19 cellular contexts compared by ENCODE assay signal in the genomic region with DNA sequence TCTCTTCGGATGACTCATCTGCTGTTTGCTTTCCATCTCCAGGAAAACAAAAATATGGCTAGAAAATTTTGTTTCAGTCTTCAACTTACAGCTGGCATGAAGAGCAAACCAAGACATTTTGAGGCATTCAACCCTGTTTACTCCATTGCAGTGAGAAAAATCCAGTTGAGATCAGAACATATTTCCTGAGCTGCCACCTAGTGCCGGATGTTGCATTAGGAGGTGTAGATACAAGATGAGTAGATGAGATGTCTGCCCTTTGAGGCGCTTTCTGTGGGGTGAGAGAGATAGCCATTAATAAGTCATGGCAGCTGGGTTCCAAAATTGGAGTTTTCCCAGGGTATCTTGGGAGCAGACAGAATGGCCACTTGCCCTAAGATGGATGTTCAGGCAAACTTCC.
DNase-seq lines count a peak whose midpoint lies in the region; ATAC-seq and TF ChIP-seq lines count a peak whose summit lies in the region.
"Had no signal": no experiment of that assay in that cellular context is flagged by ENCODE, and none has a peak within 500 bp of the region (broad histone marks: within the 10 kb centered on the region; RNA-seq: fewer than 3 reads in every experiment).

No MANE protein-coding gene starts in this region.

- H3K9ac ChIP-seq in mesenchymal stem cell (ENCODE audit: low read length) = peak overlapping the region; percentile 40

- no peak overlapping the region for H3K4me3 Mint-ChIP-seq in T-helper 17 cell
- H3K4me3 Mint-ChIP-seq: activated CD4-positive, alpha-beta T cell treated with anti-CD3 and anti-CD28 coated beads, Interleukin-2, amount 10 ng/mL, durations not matched to agents 7 days and 5 days; HFFc6; mesothelial cell of epicardium; stimulated activated effector memory CD8-positive, alpha-beta T cell treated with anti-CD3 and anti-CD28 coated beads, Interleukin-12 subunit alpha, Interleukin-12 subunit beta, amount 100 ng/mL, for 72 hours had no signal

- 95% methylated on average over 3 of the region's 3 CpGs for WGBS in heart right ventricle, 2 donors
- WGBS in right cardiac atrium = 80% methylated on average over 3 of the region's 3 CpGs
- 89% methylated on average over 3 of the region's 3 CpGs for WGBS in mesenchymal stem cell

- peaks cover 9% of the 10 kb centered on the region for H3K36me3 Mint-ChIP-seq in T-helper 17 cell (ENCODE audit: low read depth)

- H3K27ac ChIP-seq in heart right ventricle (peak overlapping the region in 6 of 10 donors; percentile 8 to 90 (median 44)), right cardiac atrium (ENCODE audit: low read length) (no peak overlapping the region), mesenchymal stem cell (ENCODE audit: low read length, poor library complexity, severe bottlenecking) (peak overlapping the region; percentile 54), upper lobe of right lung (peak overlapping the region; percentile 34)
- H3K27ac ChIP-seq: colonic mucosa had no signal

- DNase-seq in heart right ventricle = no peak
- DNase-seq in right cardiac atrium = no peak
- no peak for DNase-seq in T-helper 17 cell
- DNase-seq in mesenchymal stem cell = no peak
- no peak for DNase-seq in upper lobe of right lung
- DNase-seq in activated CD4-positive, alpha-beta T cell treated with anti-CD3 and anti-CD28 coated beads for 48 hours = no peak
- DNase-seq in activated naive CD4-positive, alpha-beta T cell treated with anti-CD3 and anti-CD28 coated beads, Interleukin-2, amount 50 U/mL, for 16 hours = no peak
- DNase-seq: activated CD4-positive, alpha-beta T cell treated with anti-CD3 and anti-CD28 coated beads, Interleukin-2, amount 10 ng/mL, durations not matched to agents 7 days and 5 days; activated T-cell treated with anti-CD3 and anti-CD28 coated beads, Interleukin-2, amount 50 U/mL, for 48 hours; colonic mucosa; erythroblast; KBM-7; NCI-H1105 treated with DMSO at 0.1 percent for 48 hours had no signal

- H3K4me1 ChIP-seq in heart right ventricle (peaks cover 4 to 60% (median 32%) of the 10 kb centered on the region in 9 donors), right cardiac atrium (ENCODE audit: control insufficient read depth, insufficient read depth, low read length) (peaks cover 20% of the 10 kb centered on the region), mesenchymal stem cell (ENCODE audit: control insufficient read depth, insufficient read depth, low read depth, low read length) (peaks cover 9% of the 10 kb centered on the region), upper lobe of right lung (peaks cover 31% of the 10 kb centered on the region)
- H3K4me1 ChIP-seq: colonic mucosa had no signal

- peak overlapping the region in 1 of 2 experiments; percentile 27 for H3K23ac ChIP-seq in mesenchymal stem cell (ENCODE audit: low read length in 2 of 2)

- peak overlapping the region; percentile 26 to 32 for H3K4ac ChIP-seq in mesenchymal stem cell (ENCODE audit: low read depth in 1 of 2, low read length in 2 of 2)

- TF ChIP-seq CTCF in heart right ventricle (IDR thresholded peaks at IDR 0.05) = no peak
- TF ChIP-seq CTCF in upper lobe of right lung (IDR thresholded peaks at IDR 0.05) = no peak

- peak overlapping the region; percentile 28 to 64 for H2BK12ac ChIP-seq in mesenchymal stem cell (ENCODE audit: low read length in 2 of 2)

- no peak for ATAC-seq in heart right ventricle
- no peak for ATAC-seq in right cardiac atrium
- peak; percentile 45 for ATAC-seq in T-helper 17 cell
- no peak for ATAC-seq in upper lobe of right lung
- ATAC-seq in HG03095 (IDR thresholded peaks at IDR 0.05; ENCODE audit: unreplicated experiment) = no peak
- ATAC-seq: stimulated activated effector memory CD8-positive, alpha-beta T cell treated with anti-CD3 and anti-CD28 coated beads, Interleukin-12 subunit alpha, Interleukin-12 subunit beta, amount 100 ng/mL, for 72 hours had no signal

- no peak overlapping the region for H3K14ac ChIP-seq in mesenchymal stem cell (ENCODE audit: low read length in 2 of 2)

- no peak overlapping the region for H2BK5ac ChIP-seq in mesenchymal stem cell (ENCODE audit: low read depth, low read length, poor library complexity, severe bottlenecking)

- H2BK15ac ChIP-seq in mesenchymal stem cell (ENCODE audit: low read depth, poor library complexity, severe bottlenecking) = no peak overlapping the region

- peaks cover 21% of the 10 kb centered on the region for H3K4me1 Mint-ChIP-seq in T-helper 17 cell

- H3K4me3 ChIP-seq in heart right ventricle = no peak overlapping the region
- H3K4me3 ChIP-seq in right cardiac atrium (ENCODE audit: low read length) = no peak overlapping the region
- peak overlapping the region in 1 of 2 experiments; percentile 48 for H3K4me3 ChIP-seq in mesenchymal stem cell (ENCODE audit: insufficient read depth in 1 of 2, low read depth in 1 of 2, low read length in 2 of 2)
- no peak overlapping the region for H3K4me3 ChIP-seq in upper lobe of right lung
- H3K4me3 ChIP-seq: colonic mucosa, heart left ventricle, skin epidermis had no signal

- H3K18ac ChIP-seq in mesenchymal stem cell (ENCODE audit: low read depth in 1 of 2, low read length in 2 of 2) = peak overlapping the region; percentile 46 to 74

- H3K27me3 Mint-ChIP-seq in T-helper 17 cell = no peaks in the 10 kb centered on the region
- H3K27me3 Mint-ChIP-seq: activated CD4-positive, alpha-beta T cell treated with anti-CD3 and anti-CD28 coated beads, Interleukin-2, amount 10 ng/mL, durations not matched to agents 7 days and 5 days had no signal

- peak overlapping the region; percentile 84 for H2AK5ac ChIP-seq in mesenchymal stem cell (ENCODE audit: low read length, severe bottlenecking)

- no peak overlapping the region for H4K91ac ChIP-seq in mesenchymal stem cell (ENCODE audit: low read length)

- no peak overlapping the region for H3K4me2 ChIP-seq in mesenchymal stem cell (ENCODE audit: low read length, poor library complexity, severe bottlenecking)

- H3K27me3 ChIP-seq in heart right ventricle (no peaks in the 10 kb centered on the region), right cardiac atrium (ENCODE audit: control insufficient read depth, insufficient read depth) (no peaks in the 10 kb centered on the region), mesenchymal stem cell (ENCODE audit: control insufficient read depth in 1 of 2, insufficient read depth in 1 of 2, low read length in 2 of 2) (no peaks in the 10 kb centered on the region), upper lobe of right lung (no peaks in the 10 kb centered on the region)
- H3K27me3 ChIP-seq: colonic mucosa, heart left ventricle had no signal

- no peak overlapping the region for H2AFZ ChIP-seq in mesenchymal stem cell (ENCODE audit: low read depth, low read length)

- peaks cover 1% of the 10 kb centered on the region for H3K79me1 ChIP-seq in mesenchymal stem cell (replicated peaks; ENCODE audit: low read length, poor library complexity, severe bottlenecking)

- intact Hi-C loops in heart right ventricle (cut with DNase I) = no loop called here
- intact Hi-C loops in right cardiac atrium (cut with DNase I) = no loop called here
- intact Hi-C loops in upper lobe of right lung (cut with DNase I) = no loop called here

- no peak overlapping the region for H2BK120ac ChIP-seq in mesenchymal stem cell (ENCODE audit: low read depth, low read length)

- H3K36me3 ChIP-seq in heart right ventricle (peaks cover 0 to 36% (median 0%) of the 10 kb centered on the region in 9 donors), mesenchymal stem cell (ENCODE audit: control insufficient read depth in 1 of 2, insufficient read depth in 2 of 2, low read depth in 1 of 2, low read length in 2 of 2) (no peaks in the 10 kb centered on the region), upper lobe of right lung (peaks cover 9% of the 10 kb centered on the region)
- H3K36me3 ChIP-seq: colonic mucosa had no signal

- H3K27ac Mint-ChIP-seq in T-helper 17 cell = no peak overlapping the region
- H3K27ac Mint-ChIP-seq: activated CD4-positive, alpha-beta T cell treated with anti-CD3 and anti-CD28 coated beads, Interleukin-2, amount 10 ng/mL, durations not matched to agents 7 days and 5 days; HFFc6; mesothelial cell of epicardium; stimulated activated effector memory CD8-positive, alpha-beta T cell treated with anti-CD3 and anti-CD28 coated beads, Interleukin-12 subunit alpha, Interleukin-12 subunit beta, amount 100 ng/mL, for 72 hours had no signal

- H3K9me3 ChIP-seq in heart right ventricle = no peaks in the 10 kb centered on the region
- H3K9me3 ChIP-seq in right cardiac atrium (ENCODE audit: control insufficient read depth, low read length) = no peaks in the 10 kb centered on the region
- no peaks in the 10 kb centered on the region for H3K9me3 ChIP-seq in T-helper 17 cell (ENCODE audit: control insufficient read depth, low read length, poor library complexity, severe bottlenecking)
- no peaks in the 10 kb centered on the region for H3K9me3 ChIP-seq in mesenchymal stem cell (ENCODE audit: control insufficient read depth, low read length)
- no peaks in the 10 kb centered on the region for H3K9me3 ChIP-seq in upper lobe of right lung
- H3K9me3 ChIP-seq: colonic mucosa, heart left ventricle had no signal

- H4K8ac ChIP-seq in mesenchymal stem cell (ENCODE audit: low read length) = no peak overlapping the region
